In the genomic region with DNA sequence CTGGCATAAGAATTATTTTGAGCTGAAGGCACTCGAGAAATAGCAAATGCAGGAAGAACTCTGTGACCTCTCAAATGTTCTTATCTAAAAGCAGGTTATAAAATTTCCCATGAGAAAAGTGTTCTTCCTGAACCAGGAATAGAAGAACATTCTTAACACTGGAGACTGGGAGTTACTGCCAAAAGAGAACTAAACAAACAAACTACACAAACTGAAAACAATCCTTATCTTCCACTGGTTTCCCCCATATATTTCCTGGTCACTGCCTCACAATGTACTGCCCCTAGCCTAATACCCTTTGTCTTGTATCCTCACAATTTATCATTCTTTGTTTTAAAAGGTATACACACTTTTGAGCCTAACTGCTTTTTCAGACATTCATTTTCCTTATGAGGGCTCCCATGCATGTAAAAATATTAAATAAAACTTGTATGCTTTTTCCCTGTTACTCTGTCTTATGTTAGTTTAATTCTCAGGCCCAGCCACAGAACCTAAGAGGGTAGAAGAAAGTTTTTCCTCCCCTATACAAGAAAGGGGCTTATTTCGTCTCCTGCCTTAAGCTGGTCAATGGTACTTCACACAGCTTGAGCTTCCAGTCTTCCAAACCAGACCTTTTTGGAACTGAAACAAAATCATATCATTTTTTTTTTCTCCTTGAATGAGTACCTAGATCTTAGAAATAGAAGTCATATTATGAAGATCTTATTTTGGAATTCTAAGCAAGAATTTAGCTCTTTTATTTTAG, we compare ENCODE assay signal across 9 cellular contexts.
DNase-seq lines count a peak whose midpoint lies in the region; ATAC-seq and TF ChIP-seq lines count a peak whose summit lies in the region.
"Had no signal": no experiment of that assay in that cellular context is flagged by ENCODE, and none has a peak within 500 bp of the region (broad histone marks: within the 10 kb centered on the region; RNA-seq: fewer than 3 reads in every experiment).

No MANE protein-coding gene starts in this region.

- no peaks in the 10 kb centered on the region for H3K9me2 ChIP-seq in MM.1S (replicated peaks; ENCODE audit: insufficient read depth, low read length)

- no peaks in the 10 kb centered on the region for H3K27me3 ChIP-seq in BLaER1
- no peaks in the 10 kb centered on the region for H3K27me3 ChIP-seq in MM.1S (replicated peaks; ENCODE audit: insufficient read depth, low read length)
- H3K27me3 ChIP-seq in suprapubic skin = no peaks in the 10 kb centered on the region
- H3K27me3 ChIP-seq: uterus had no signal

- H3K36me3 ChIP-seq in BLaER1 (no peaks in the 10 kb centered on the region), MM.1S (replicated peaks; ENCODE audit: insufficient read depth, low read length) (no peaks in the 10 kb centered on the region), suprapubic skin (no peaks in the 10 kb centered on the region)
- H3K36me3 ChIP-seq: uterus had no signal

- DNase-seq in MM.1S (no peak), suprapubic skin (ENCODE audit: low spot score in 2 of 2) (no peak), RKO (ENCODE audit: low spot score) (no peak)
- no peak for DNase-seq in activated CD8-positive, alpha-beta memory T cell treated with anti-CD3 and anti-CD28 coated beads for 24 hours
- DNase-seq in stimulated activated CD4-positive, alpha-beta T cell treated with anti-CD3 and anti-CD28 coated beads, Interleukin-2, amount 100 ng/mL, for 24 hours = no peak
- DNase-seq: uterus had no signal

- no peak overlapping the region for H3K4me3 ChIP-seq in BLaER1
- H3K4me3 ChIP-seq in MM.1S (ENCODE audit: low read length) = no peak overlapping the region; the same call in 1 of the 2 replicates
- no peak overlapping the region for H3K4me3 ChIP-seq in suprapubic skin
- H3K4me3 ChIP-seq: uterus had no signal

- peak overlapping the region; percentile 32 for H3K4me2 ChIP-seq in BLaER1
- H3K4me2 ChIP-seq in MM.1S (ENCODE audit: low read depth, low read length) = peak overlapping the region; percentile 37

- H3F3A ChIP-seq in MM.1S (ENCODE audit: insufficient read depth, low read length) = peaks cover 19% of the 10 kb centered on the region

- H3K9me3 ChIP-seq in BLaER1 = no peaks in the 10 kb centered on the region
- H3K9me3 ChIP-seq in MM.1S (replicated peaks; ENCODE audit: insufficient read depth, low read length) = no peaks in the 10 kb centered on the region
- H3K9me3 ChIP-seq in suprapubic skin = no peaks in the 10 kb centered on the region
- H3K9me3 ChIP-seq: uterus had no signal

- whole genome bisulfite sequencing in suprapubic skin = 76% methylated on average over 2 of the region's 2 CpGs

- H4K20me1 ChIP-seq in BLaER1 (no peaks in the 10 kb centered on the region), MM.1S (ENCODE audit: insufficient read depth, low read length) (no peaks in the 10 kb centered on the region)

- H3K27ac ChIP-seq in BLaER1 (peak overlapping the region; percentile 28; the same call in 1 of the 2 replicates), MM.1S (ENCODE audit: low read length) (peak overlapping the region; percentile 69; the same call in 1 of the 2 replicates), suprapubic skin (no peak overlapping the region)
- H3K27ac ChIP-seq: uterus had no signal

- H3K9ac ChIP-seq in BLaER1 = no peak overlapping the region
- H3K9ac ChIP-seq in MM.1S (ENCODE audit: low read length) = peak overlapping the region; percentile 4; the same call in 1 of the 2 replicates

- TF ChIP-seq CTCF in MM.1S (IDR thresholded peaks at IDR 0.05; ENCODE audit: low read length) (no peak), suprapubic skin (IDR thresholded peaks at IDR 0.05) (no peak)

- peak; percentile 24 for ATAC-seq in GM19397 (IDR thresholded peaks at IDR 0.05; ENCODE audit: unreplicated experiment)
- ATAC-seq in HG02885 (IDR thresholded peaks at IDR 0.05; ENCODE audit: poor library complexity, unreplicated experiment) = peak; percentile 53

- TF ChIP-seq EP300 in suprapubic skin (IDR thresholded peaks at IDR 0.05) = no peak

- TF ChIP-seq POLR2A in suprapubic skin (IDR thresholded peaks at IDR 0.05) = no peak

- H3K4me1 ChIP-seq in BLaER1 (peaks cover 26% of the 10 kb centered on the region), MM.1S (ENCODE audit: low read length) (peaks cover 43% of the 10 kb centered on the region), suprapubic skin (no peaks in the 10 kb centered on the region)
- H3K4me1 ChIP-seq: uterus had no signal

- 0 out of 2 replicates have a peak overlapping the region, but pooled peaks have one; percentile 39 for H2AFZ ChIP-seq in MM.1S (ENCODE audit: low read length)

- no peaks in the 10 kb centered on the region for H3K79me2 ChIP-seq in MM.1S (ENCODE audit: low read length)
